ENCODE assay signal across 8 cellular contexts in genomic region chr5:50666261-50667078, GRCh38. TPM values are rescaled to one million over a fixed set of nuclear protein-coding genes. Genes with fewer than 3 reads are reported as not detected.
DNase-seq lines count a peak whose midpoint lies in the region; ATAC-seq and TF ChIP-seq lines count a peak whose summit lies in the region.

TSS of gene PARP8 (plus strand) at chr5:50666637. CDS start at chr5:50667096, 459 bp downstream.

- no peaks in the 10 kb centered on the region for H3K4me1 ChIP-seq in Caco-2

- DNase-seq in Caco-2: peak; percentile 23 to 40
- no peak for DNase-seq in LNCaP clone FGC (ENCODE audit: low read depth)
- peak; percentile 69 for DNase-seq in activated B cell treated with CpG ODN at 0.5 μM for 24 hours
- DNase-seq in central memory CD8-positive, alpha-beta T cell (ENCODE audit: low spot score in 2 of 2): peak; percentile 39 to 50
- peak; percentile 70 for DNase-seq in kidney tubule cell (ENCODE audit: low spot score)
- DNase-seq in stimulated activated CD4-positive, alpha-beta T cell treated with anti-CD3 and anti-CD28 coated beads, Interleukin-1b, Interleukin-23, amount 100 ng/mL, for 4 hours (ENCODE audit: low read depth in 2 of 2): peak; percentile 20 to 37
- DNase-seq in middle frontal gyrus (ENCODE audit: extremely low spot score, low spot score): no peak

- H3K36me3 Mint-ChIP-seq in Caco-2 (ENCODE audit: insufficient read depth, unreplicated experiment) (no peaks in the 10 kb centered on the region), activated B cell treated with CpG ODN at 0.5 μM for 24 hours (ENCODE audit: low read depth) (peaks cover 16% of the 10 kb centered on the region)
- peaks cover 44% of the 10 kb centered on the region for H3K36me3 Mint-ChIP-seq in central memory CD8-positive, alpha-beta T cell (ENCODE audit: insufficient read depth)

- ATAC-seq in GM21447 (IDR thresholded peaks at IDR 0.05; ENCODE audit: unreplicated experiment): peak; percentile 42
- peak; percentile 45 for ATAC-seq in activated B cell treated with CpG ODN at 0.5 μM for 24 hours (ENCODE audit: low read depth)
- ATAC-seq in central memory CD8-positive, alpha-beta T cell (replicated peaks; ENCODE audit: extremely low read depth, poor library complexity, severe bottlenecking): peak; percentile 30

- CTCF ChIA-PET in Caco-2 (lab: Charles Lee) (no interaction called here), activated B cell treated with CpG ODN at 0.5 μM for 24 hours (lab: Charles Lee) (no interaction called here)

- H3K4me1 Mint-ChIP-seq in Caco-2 (ENCODE audit: low read depth, unreplicated experiment): peaks cover 5% of the 10 kb centered on the region
- H3K4me1 Mint-ChIP-seq in activated B cell treated with CpG ODN at 0.5 μM for 24 hours: peaks cover 40% of the 10 kb centered on the region
- H3K4me1 Mint-ChIP-seq in central memory CD8-positive, alpha-beta T cell: peaks cover 50% of the 10 kb centered on the region

- H3K4me3 Mint-ChIP-seq in Caco-2 (ENCODE audit: unreplicated experiment): peak within 1 kb of the TSS; percentile 91
- peak within 1 kb of the TSS; percentile 99 for H3K4me3 Mint-ChIP-seq in activated B cell treated with CpG ODN at 0.5 μM for 24 hours
- peak within 1 kb of the TSS; percentile 96 for H3K4me3 Mint-ChIP-seq in central memory CD8-positive, alpha-beta T cell

- intact Hi-C loops in Caco-2 (cut with micrococcal nuclease; ENCODE audit: unreplicated experiment): no loop called here
- intact Hi-C loops in activated B cell treated with CpG ODN at 0.5 μM for 24 hours (cut with micrococcal nuclease): loop anchor here (1.0 to 10.0 kb wide), 5 partner anchors 54 to 239 kb away; partner anchors contain the start of gene EMB

- H3K9me3 Mint-ChIP-seq in Caco-2 (ENCODE audit: unreplicated experiment) (no peaks in the 10 kb centered on the region), activated B cell treated with CpG ODN at 0.5 μM for 24 hours (no peaks in the 10 kb centered on the region)
- H3K9me3 Mint-ChIP-seq in central memory CD8-positive, alpha-beta T cell: no peaks in the 10 kb centered on the region

- no peaks in the 10 kb centered on the region for H3K9me3 ChIP-seq in Caco-2

- no peaks in the 10 kb centered on the region for H3K36me3 ChIP-seq in Caco-2 (ENCODE audit: control insufficient read depth, insufficient read depth, low read length)

- H3K27ac Mint-ChIP-seq in Caco-2 (ENCODE audit: unreplicated experiment) (no peak within 1 kb of the TSS), activated B cell treated with CpG ODN at 0.5 μM for 24 hours (peak within 1 kb of the TSS; percentile 100)
- peak within 1 kb of the TSS; percentile 98 for H3K27ac Mint-ChIP-seq in central memory CD8-positive, alpha-beta T cell (ENCODE audit: low read depth)

- BruUV-seq in Caco-2 (replicated peaks; lab: Mats Ljungman, UMichigan): no TSS peak

- TF ChIP-seq CTCF in Caco-2 (IDR thresholded peaks at IDR 0.05; ENCODE audit: insufficient read depth in 1 of 2, low read depth in 1 of 2, low read length in 1 of 2, severe bottlenecking in 1 of 2, unreplicated experiment in 1 of 2): no peak
- no peak for TF ChIP-seq CTCF in LNCaP clone FGC (IDR thresholded peaks at IDR 0.05; ENCODE audit: control insufficient read depth, extremely low read depth, insufficient read depth)
- no peak for TF ChIP-seq CTCF in activated B cell treated with CpG ODN at 0.5 μM for 24 hours (IDR thresholded peaks at IDR 0.05)

- peak within 1 kb of the TSS; percentile 50 for H3K4me3 ChIP-seq in Caco-2 (ENCODE audit: low read depth, low read length)
- peak within 1 kb of the TSS; percentile 71 for H3K4me3 ChIP-seq in LNCaP clone FGC (ENCODE audit: low read depth, low read length)

- H3K27me3 Mint-ChIP-seq in Caco-2 (ENCODE audit: insufficient read depth, unreplicated experiment) (peaks cover 18% of the 10 kb centered on the region), activated B cell treated with CpG ODN at 0.5 μM for 24 hours (no peaks in the 10 kb centered on the region)
- no peaks in the 10 kb centered on the region for H3K27me3 Mint-ChIP-seq in central memory CD8-positive, alpha-beta T cell

- no peaks in the 10 kb centered on the region for H3K27me3 ChIP-seq in Caco-2 (replicated peaks; ENCODE audit: control insufficient read depth, insufficient read depth, low read length)

- POLR2A ChIA-PET in Caco-2 (lab: Charles Lee): no interaction called here
- POLR2A ChIA-PET in activated B cell treated with CpG ODN at 0.5 μM for 24 hours (lab: Charles Lee): interaction anchor here (0.6 to 2.2 kb wide), 14 partner anchors 13 to 226 kb away, joined by 3 to 24 read pairs (median 4); partner anchors contain the start of gene EMB

RNA-seq across cellular contexts. Expression of gene PARP8, which starts in this region (rescaled TPM):
- total RNA-seq in Caco-2 (2022): 0.79 and 0.97 TPM in 2 replicates
- total RNA-seq in activated B cell treated with CpG ODN at 0.5 μM for 24 hours: 39.3 and 56.0 TPM in 2 replicates

Comparison
In these comparisons a context has a peak if more than half of its experiments do, and no peak if none do; other contexts are left out.
1. RNA of gene PARP8 (total RNA-seq): 39.3 to 56.0 TPM in activated B cell treated with CpG ODN at 0.5 μM for 24 hours; 0.79 to 0.97 TPM in Caco-2; every median in the first group is over 10 times any median in the second.
2. Peak in DNase-seq and H3K4me3 ChIP-seq in Caco-2; RNA of the gene not detected or under 1 TPM.
3. DNase-seq: peak in activated B cell treated with CpG ODN at 0.5 μM for 24 hours (single experiment), central memory CD8-positive, alpha-beta T cell (2 of 2), kidney tubule cell (single experiment) and stimulated activated CD4-positive, alpha-beta T cell treated with anti-CD3 and anti-CD28 coated beads, Interleukin-1b, Interleukin-23, amount 100 ng/mL, for 4 hours (2 of 2); none in LNCaP clone FGC (single experiment) and middle frontal gyrus (single experiment).
4. Peak in every context shown above with its lines, with median percentiles within 50 percentile points of each other: H3K4me3 Mint-ChIP-seq and ATAC-seq.